Comparison of ENCODE assay signal across 7 cellular contexts in the genomic region with DNA sequence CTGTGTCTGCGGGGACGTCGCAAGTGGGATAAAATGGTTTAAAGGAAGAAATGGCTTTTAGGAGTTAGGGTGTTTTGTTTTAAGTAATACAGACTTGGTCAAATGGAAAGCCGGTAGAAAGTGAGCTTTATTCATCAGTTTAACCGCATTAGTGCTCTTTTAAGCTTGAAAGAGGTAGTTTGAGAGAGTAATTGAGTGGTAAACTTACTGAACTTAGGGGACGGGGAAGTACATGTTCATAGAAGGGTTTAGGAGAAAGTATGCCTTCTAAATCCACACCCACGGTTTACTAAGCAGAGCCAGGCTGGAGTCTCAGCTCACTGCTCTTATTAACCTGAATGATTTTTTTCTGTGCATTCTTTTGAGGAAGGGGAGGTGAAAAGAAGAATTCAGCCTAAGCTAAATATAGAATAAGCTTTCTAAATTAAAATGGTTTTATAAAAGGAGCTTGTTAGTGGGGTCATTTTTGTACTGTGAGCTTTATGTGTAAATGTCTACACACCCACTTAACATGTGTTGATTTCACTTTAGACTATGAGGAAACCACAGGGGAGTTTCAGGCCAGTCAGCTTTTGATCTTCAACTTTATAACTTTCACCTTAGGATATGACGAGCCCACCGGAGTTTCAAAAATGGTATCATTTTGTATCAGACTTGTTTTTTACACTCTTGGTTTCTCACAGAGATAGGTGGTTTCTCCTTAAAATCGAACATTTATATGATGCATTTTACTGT. TPM values are rescaled to one million over a fixed set of nuclear protein-coding genes. Genes with fewer than 3 reads are reported as not detected.
A peak's percentile ranks its signal among the peaks of the same experiment; 100 is the strongest.
DNase-seq lines count a peak whose midpoint lies in the region; ATAC-seq, FAIRE-seq and TF ChIP-seq lines count a peak whose summit lies in the region.
"Not testable (repeated sequence)": the region's sequence is repeated elsewhere in the genome, so short reads cannot be mapped to it uniquely, and the experiment has no call there.

No MANE protein-coding gene starts in this region.

- not testable (repeated sequence) for H3K9ac ChIP-seq in GM12878 (ENCODE audit: control insufficient read depth, insufficient read depth, low read length)

- H3K9me3 ChIP-seq in Panc1 (ENCODE audit: control insufficient read depth, insufficient read depth, low read depth, low read length); GM12878 (replicated peaks; ENCODE audit: control insufficient read depth, insufficient read depth, low read length): not testable (repeated sequence)

- not testable (repeated sequence) for H3K4me2 ChIP-seq in GM12878 (ENCODE audit: control insufficient read depth, insufficient read depth)

- RAD21 ChIA-PET in GM12878 (lab: Charles Lee; ENCODE audit: unreplicated experiment), result not testable (repeated sequence)

- H3K4me1 Mint-ChIP-seq in natural killer cell, result not testable (repeated sequence)

- BruUV-seq in Panc1 (replicated peaks; lab: Mats Ljungman, UMichigan) (TSS peak; percentile 99), GM12878 (replicated peaks; lab: Mats Ljungman, UMichigan) (TSS peak; percentile 97)

- H2AFZ ChIP-seq in GM12878 (ENCODE audit: control insufficient read depth, low read depth, low read length), result not testable (repeated sequence)

- peak; percentile 77 for FAIRE-seq in GM12878 (lab: Jason Lieb, UNC)

- H3K4me3 ChIP-seq in Panc1 (ENCODE audit: low read depth in 2 of 2, low read length in 2 of 2); GM12878: not testable (repeated sequence)

- H3K27ac Mint-ChIP-seq in natural killer cell, result not testable (repeated sequence)

- ATAC-seq in GM18508 (IDR thresholded peaks at IDR 0.05; ENCODE audit: insufficient read depth, unreplicated experiment), result peak; percentile 38
- ATAC-seq in GM21529 (IDR thresholded peaks at IDR 0.05; ENCODE audit: unreplicated experiment), result peak; percentile 26
- peak; percentile 56 for ATAC-seq in HG02852 (IDR thresholded peaks at IDR 0.05; ENCODE audit: unreplicated experiment)
- peak; percentile 41 for ATAC-seq in HG03378 (IDR thresholded peaks at IDR 0.05; ENCODE audit: unreplicated experiment)
- not testable (repeated sequence) for ATAC-seq in Panc1
- ATAC-seq in GM12878, result peak; percentile 58
- peak; percentile 16 to 40 (median 31) for ATAC-seq in natural killer cell

- not testable (repeated sequence) for DNase-seq in Panc1 (ENCODE audit: low read depth, low spot score); GM12878 (ENCODE audit: low read depth, low spot score); natural killer cell

- not testable (repeated sequence) for TF ChIP-seq EP300 in GM12878 (IDR thresholded peaks at IDR 0.05; ENCODE audit: borderline replicate concordance in 1 of 2, control insufficient read depth in 1 of 2, low read depth in 2 of 2, low read length in 2 of 2)

- not testable (repeated sequence) for H3K36me3 Mint-ChIP-seq in natural killer cell

- not testable (repeated sequence) for H3K9me3 Mint-ChIP-seq in natural killer cell

- POLR2A ChIA-PET in Panc1 (lab: Charles Lee); GM12878 (lab: Charles Lee): not testable (repeated sequence)

- not testable (repeated sequence) for H3K79me2 ChIP-seq in GM12878 (ENCODE audit: control insufficient read depth, insufficient read depth, low read length)

- CTCF ChIA-PET in Panc1 (lab: Charles Lee); GM12878 (lab: Yijun Ruan, JAX): not testable (repeated sequence)

- SMC1A ChIA-PET in GM12878 (lab: Charles Lee; ENCODE audit: uncharacterized antibody, unreplicated experiment), result not testable (repeated sequence)

- H3K4me1 ChIP-seq in Panc1 (ENCODE audit: control insufficient read depth, insufficient read depth, low read length); GM12878 (ENCODE audit: control insufficient read depth, insufficient read depth, low read length): not testable (repeated sequence)

- H3K27ac ChIP-seq in Panc1 (ENCODE audit: low read length); GM12878 (ENCODE audit: control insufficient read depth, insufficient read depth): not testable (repeated sequence)

- intact Hi-C loops in Panc1 (cut with micrococcal nuclease; ENCODE audit: unreplicated experiment); GM12878 (cut with micrococcal nuclease; ENCODE audit: unreplicated experiment); natural killer cell (cut with micrococcal nuclease): not testable (repeated sequence)

- H4K20me1 ChIP-seq in GM12878 (ENCODE audit: control insufficient read depth, insufficient read depth), result not testable (repeated sequence)

- not testable (repeated sequence) for H3K27me3 ChIP-seq in Panc1 (ENCODE audit: control insufficient read depth, insufficient read depth, low read length); GM12878 (replicated peaks in 1 of 2; ENCODE audit: control insufficient read depth in 2 of 2, insufficient read depth in 2 of 2, low read length in 1 of 2)

- in situ Hi-C loops in Panc1 (cut with HindIII; ENCODE audit: low pct_unique_long_range_greater_than_20kb, low sequenced_read_pairs); GM12878 (cut with MboI): not testable (repeated sequence)

- not testable (repeated sequence) for H3K36me3 ChIP-seq in Panc1 (ENCODE audit: control insufficient read depth, insufficient read depth, low read length); GM12878 (ENCODE audit: control insufficient read depth in 2 of 2, insufficient read depth in 2 of 2, low read length in 1 of 2)

- not testable (repeated sequence) for TF ChIP-seq POLR2A in GM12878 (IDR thresholded peaks at IDR 0.05; ENCODE audit: low read depth, low read length)

- TF ChIP-seq RAD21 in GM12878 (IDR thresholded peaks at IDR 0.05; ENCODE audit: insufficient read depth, low read depth, low read length), result not testable (repeated sequence)

- not testable (repeated sequence) for H3K27me3 Mint-ChIP-seq in natural killer cell (ENCODE audit: low read depth in 2 of 2)

- not testable (repeated sequence) for H3K4me3 Mint-ChIP-seq in natural killer cell

- WGBS in GM12878 (ENCODE audit: insufficient coverage, insufficient replicate concordance, low lambda C conversion rate, missing lambda C conversion rate), result no CpG with 5 or more reads among the region's 10 CpGs

- TF ChIP-seq CTCF in Panc1 (IDR thresholded peaks at IDR 0.05); GM12878 (IDR thresholded peaks at IDR 0.05 in 2 of 3, conservative IDR thresholded peaks at IDR 0.05 in 1 of 3; ENCODE audit: control insufficient read depth in 2 of 3, extremely low read depth in 1 of 3, insufficient read depth in 1 of 3, low read depth in 3 of 3, low read length in 3 of 3); natural killer cell (IDR thresholded peaks at IDR 0.05): not testable (repeated sequence)

RNA-seq across cellular contexts. Expression of a gene that starts 57.9 kb away (rescaled TPM):
- total RNA-seq in Panc1 (2021; ENCODE audit: unreplicated experiment) (0.80 TPM), GM12878 (2014; rRNA removed) (not detected in 2 replicates), GM12878 (2014; rRNA removed; fragmentation: Illumina TruSeq; extraction: Trizol) (0.09 TPM in 1 of 2 replicates, not detected in the other), GM12878 (2021) (0.13 TPM in 1 of 2 replicates, not detected in the other), natural killer cell (100 to 1,000 TPM in 1 of 3 donors, 10 to 100 TPM in 2; 40.0 to 126 (median 42.7) TPM)
- 1.7 TPM for polyA plus RNA-seq in Panc1 (2012; ENCODE audit: insufficient read length)
- total RNA-seq in GM12878 (2013; cell fraction: nucleolus; rRNA removed), result 0.37 and 0.81 TPM in 2 replicates
- polyA plus RNA-seq in GM12878 (2011; ENCODE audit: low read depth), result 0.20 TPM
- polyA plus RNA-seq in GM12878 (2011; rRNA removed) (0.03 and 0.04 TPM in 2 replicates), GM12878 (2014; fragmentation: Illumina TruSeq; extraction: Trizol) (0.03 TPM in 1 of 2 replicates, not detected in the other), GM12878 (2014; fragmentation: Nextera tagmentation; extraction: Ambion mirVana) (not detected), GM12878 (2014; rRNA removed) (not detected in 2 replicates), GM12878 (2016; fragmentation: Nextera tagmentation; extraction: Ambion mirVana) (under 1 TPM in 1 of 2 experiments, not detected in 1; 0.05 TPM)
- polyA plus RNA-seq in GM12878 (2011; cell fraction: cytosol; rRNA removed), result not detected in 2 replicates
- 0.12 and 0.19 TPM in 2 replicates for polyA plus RNA-seq in GM12878 (2011; cell fraction: nucleus; rRNA removed)
- polyA plus RNA-seq in GM12878 (2012), result 0.27 and 0.49 TPM in 2 replicates
- polyA minus RNA-seq in GM12878 (2011; rRNA and poly(A)+ RNA removed), result not detected in 2 replicates
- not detected in 2 replicates for polyA minus RNA-seq in GM12878 (2011; cell fraction: cytosol; rRNA and poly(A)+ RNA removed)
- polyA minus RNA-seq in GM12878 (2011; cell fraction: nucleus; rRNA and poly(A)+ RNA removed), result 0.12 TPM in 1 of 2 replicates, not detected in the other

Comparison
In these comparisons a context has a peak if more than half of its experiments do, and no peak if none do; other contexts are left out.
1. RNA of a gene that starts 57.9 kb away (total RNA-seq): 40.0 to 126 TPM in natural killer cell; 0.80 TPM in Panc1 (single experiment) and 0.09 to 0.81 TPM in GM12878; every median in the first group is over 10 times any median in the second.